ENCODE assay signal across 9 cellular contexts in genomic region chr16:15777533-15778203, GRCh38.
DNase-seq lines count a peak whose midpoint lies in the region; ATAC-seq and TF ChIP-seq lines count a peak whose summit lies in the region.
"Had no signal": no experiment of that assay in that cellular context is flagged by ENCODE, and none has a peak within 500 bp of the region (broad histone marks: within the 10 kb centered on the region; RNA-seq: fewer than 3 reads in every experiment).

No MANE protein-coding gene starts in this region.

- no peak for TF ChIP-seq POLR2A in transverse colon (IDR thresholded peaks at IDR 0.05)

- H3K79me2 ChIP-seq in PC-3 (ENCODE audit: low read length) (no peaks in the 10 kb centered on the region), fibroblast of lung (ENCODE audit: control insufficient read depth, insufficient read depth, low read length) (no peaks in the 10 kb centered on the region)
- H3K79me2 ChIP-seq: parathyroid adenoma had no signal

- POLR2A ChIA-PET in PC-3 (lab: Charles Lee; ENCODE audit: unreplicated experiment), result no interaction called here

- no TSS peak for BruUV-seq in PC-3 (replicated peaks; lab: Mats Ljungman, UMichigan)

- DNase-seq in DMS53 (lab: John Stamatoyannopoulos, UW), result peak; percentile 58
- DNase-seq in HFF-Myc (ENCODE audit: extremely low read depth, low read depth), result peak; percentile 42
- peak; percentile 66 for DNase-seq in PC-3
- DNase-seq in fibroblast of lung (ENCODE audit: low read depth in 2 of 2), result peak; percentile 56 to 64
- no peak for DNase-seq in transverse colon
- no peak for DNase-seq in activated naive CD4-positive, alpha-beta T cell (lab: John Stamatoyannopoulos, UW)
- no peak for DNase-seq in sciatic nerve (ENCODE audit: low spot score)
- no peak for DNase-seq in amygdala (lab: John Stamatoyannopoulos, UW)

- in situ Hi-C loops in transverse colon (cut with MboI; ENCODE audit: low pct_ligation_motif_present in 1 of 4, low pct_unique_long_range_greater_than_20kb in 1 of 4, low sequenced_read_pairs in 3 of 4), result no loop called here

- H3K9me3 ChIP-seq in PC-3 (ENCODE audit: low read length) (no peaks in the 10 kb centered on the region), fibroblast of lung (ENCODE audit: control insufficient read depth, insufficient read depth, low read depth, low read length) (no peaks in the 10 kb centered on the region), transverse colon (no peaks in the 10 kb centered on the region)

- H3K4me3 ChIP-seq in HFF-Myc (replicated peaks; ENCODE audit: low read depth, low read length) (no peak overlapping the region), PC-3 (ENCODE audit: low read length) (no peak overlapping the region), fibroblast of lung (replicated peaks in 1 of 4; ENCODE audit: control extremely low read depth in 1 of 4, insufficient read depth in 1 of 4, low read depth in 3 of 4, low read length in 4 of 4) (no peak overlapping the region), transverse colon (no peak overlapping the region)

- H3K9ac ChIP-seq in PC-3 (ENCODE audit: low read length), result no peak overlapping the region
- no peak overlapping the region for H3K9ac ChIP-seq in fibroblast of lung (ENCODE audit: insufficient read depth, low read length)
- H3K9ac ChIP-seq: parathyroid adenoma had no signal

- CTCF ChIA-PET in PC-3 (lab: Charles Lee), result interaction anchor here (0.5 to 1.7 kb wide), 4 partner anchors 34 to 330 kb away, joined by 4 to 18 read pairs (median 6); no protein-coding TSS in a partner anchor

- ATAC-seq in PC-3 (peak; percentile 84), sciatic nerve (no peak)

- intact Hi-C loops in PC-3 (cut with micrococcal nuclease) (loop anchor here (5.0 kb wide), 1 partner anchor 420 kb away; no protein-coding TSS in a partner anchor), transverse colon (cut with DNase I; ENCODE audit: low total_unique reads) (loop anchor here (10.0 kb wide), 1 partner anchor 347 kb away; no protein-coding TSS in a partner anchor), sciatic nerve (cut with DNase I) (loop anchor here (10.0 kb wide), 1 partner anchor 347 kb away; no protein-coding TSS in a partner anchor)

- H3K4me2 ChIP-seq in PC-3 (ENCODE audit: low read length), result no peak overlapping the region
- no peak overlapping the region for H3K4me2 ChIP-seq in fibroblast of lung (ENCODE audit: extremely low read depth, insufficient read depth, low read length)

- H3K27me3 ChIP-seq in PC-3 (ENCODE audit: low read length) (no peaks in the 10 kb centered on the region), fibroblast of lung (ENCODE audit: control insufficient read depth, insufficient read depth, low read length) (peaks cover 8% of the 10 kb centered on the region), transverse colon (no peaks in the 10 kb centered on the region)

- no peak for TF ChIP-seq EP300 in transverse colon (IDR thresholded peaks at IDR 0.05; ENCODE audit: low read depth)

- 54 to 77% methylated on average over 3 to 11 of the region's 11 CpGs for WGBS in transverse colon (ENCODE audit: low coverage in 1 of 2), 2 donors

- no peak overlapping the region for H3K27ac ChIP-seq in PC-3 (ENCODE audit: low read length)
- H3K27ac ChIP-seq in fibroblast of lung (ENCODE audit: insufficient read depth, low read length), result no peak overlapping the region
- peak overlapping the region in 3 of 4 donors; percentile 46 to 77 (median 51) for H3K27ac ChIP-seq in transverse colon
- H3K27ac ChIP-seq: parathyroid adenoma had no signal

- TF ChIP-seq CTCF in HFF-Myc (IDR thresholded peaks at IDR 0.05; ENCODE audit: low read depth, low read length, missing control alignments), result peak; percentile 67
- TF ChIP-seq CTCF in PC-3 (conservative IDR thresholded peaks at IDR 0.05; ENCODE audit: low read depth, low read length), result peak; percentile 62
- TF ChIP-seq CTCF in fibroblast of lung (conservative IDR thresholded peaks at IDR 0.05 in 1 of 2, IDR thresholded peaks at IDR 0.05 in 1 of 2; ENCODE audit: low read depth in 1 of 2, low read length in 2 of 2), result peak; percentile 30 to 57
- TF ChIP-seq CTCF in transverse colon (IDR thresholded peaks at IDR 0.05), result no peak

- H3K36me3 ChIP-seq in PC-3 (ENCODE audit: low read depth, low read length), result no peaks in the 10 kb centered on the region
- H3K36me3 ChIP-seq in fibroblast of lung (ENCODE audit: control insufficient read depth, insufficient read depth, low read length), result no peaks in the 10 kb centered on the region
- no peaks in the 10 kb centered on the region for H3K36me3 ChIP-seq in transverse colon

- H4K20me1 ChIP-seq in PC-3 (ENCODE audit: low read length), result no peaks in the 10 kb centered on the region
- H4K20me1 ChIP-seq in fibroblast of lung (ENCODE audit: control insufficient read depth, extremely low read depth, insufficient read depth, low read length), result no peaks in the 10 kb centered on the region

- H3K4me1 ChIP-seq in PC-3 (ENCODE audit: insufficient read depth, low read length) (no peaks in the 10 kb centered on the region), fibroblast of lung (ENCODE audit: control insufficient read depth, extremely low read depth, insufficient read depth, low read length) (no peaks in the 10 kb centered on the region), transverse colon (no peaks in the 10 kb centered on the region)
- H3K4me1 ChIP-seq: parathyroid adenoma had no signal

- no peaks in the 10 kb centered on the region for H3K9me2 ChIP-seq in PC-3 (replicated peaks; ENCODE audit: low read length)

- H2AFZ ChIP-seq in PC-3 (ENCODE audit: low read length) (no peak overlapping the region), fibroblast of lung (ENCODE audit: low read length) (no peak overlapping the region)
- H2AFZ ChIP-seq: parathyroid adenoma had no signal

- H3F3A ChIP-seq in PC-3 (ENCODE audit: low read length, unreplicated experiment), result no peaks in the 10 kb centered on the region

Comparison
In these comparisons a context has a peak if more than half of its experiments do, and no peak if none do; other contexts are left out.
1. DNase-seq: peak in DMS53 (single experiment), HFF-Myc (single experiment), PC-3 (single experiment) and fibroblast of lung (2 of 2); none in transverse colon (single experiment), activated naive CD4-positive, alpha-beta T cell (0 of 4), sciatic nerve (single experiment) and amygdala (0 of 56).
2. CTCF ChIP-seq: peak in HFF-Myc (single experiment), PC-3 (single experiment) and fibroblast of lung (2 of 2); none in transverse colon (0 of 5).
3. H3K27ac ChIP-seq: peak in transverse colon (3 of 4); none in PC-3 (single experiment) and fibroblast of lung (single experiment).